15 cellular contexts compared by ENCODE assay signal in genomic region chr4:41541697-41542096, GRCh38. TPM values are rescaled to one million over a fixed set of nuclear protein-coding genes. Genes with fewer than 3 reads are reported as not detected.
DNase-seq lines count a peak whose midpoint lies in the region; ATAC-seq and TF ChIP-seq lines count a peak whose summit lies in the region.
"Had no signal": no experiment of that assay in that cellular context is flagged by ENCODE, and none has a peak within 500 bp of the region (broad histone marks: within the 10 kb centered on the region; RNA-seq: fewer than 3 reads in every experiment).

No MANE protein-coding gene starts in this region.

- TF ChIP-seq EP300 in upper lobe of left lung (IDR thresholded peaks at IDR 0.05), result no peak

- no peak for TF ChIP-seq POLR2A in upper lobe of left lung (IDR thresholded peaks at IDR 0.05)

- no peaks in the 10 kb centered on the region for H3K9me3 ChIP-seq in upper lobe of left lung

- peaks cover 2 to 32% (median 9%) of the 10 kb centered on the region in 4 donors for H3K4me1 ChIP-seq in upper lobe of left lung

- H3K4me1 Mint-ChIP-seq in mesothelial cell of epicardium, result peaks cover 68% of the 10 kb centered on the region
- H3K4me1 Mint-ChIP-seq: CD8-positive, alpha-beta memory T cell; stimulated activated memory B cell treated with anti-CD40 and anti-IgM and Interleukin-4, amounts not matched to agents 10 μg/mL and 1 μg/mL and 100 μg/mL, for 72 hours had no signal

- no peaks in the 10 kb centered on the region for H3K27me3 Mint-ChIP-seq in mesothelial cell of epicardium (ENCODE audit: low read depth)
- H3K27me3 Mint-ChIP-seq: CD8-positive, alpha-beta memory T cell; stimulated activated memory B cell treated with anti-CD40 and anti-IgM and Interleukin-4, amounts not matched to agents 10 μg/mL and 1 μg/mL and 100 μg/mL, for 72 hours had no signal

- no peaks in the 10 kb centered on the region for H3K9me3 Mint-ChIP-seq in mesothelial cell of epicardium
- H3K9me3 Mint-ChIP-seq: activated CD4-positive, alpha-beta memory T cell treated with anti-CD3 and anti-CD28 coated beads for 36 hours; stimulated activated memory B cell treated with anti-CD40 and anti-IgM and Interleukin-4, amounts not matched to agents 10 μg/mL and 1 μg/mL and 100 μg/mL, for 72 hours had no signal

- no peaks in the 10 kb centered on the region for H3K36me3 ChIP-seq in upper lobe of left lung

- no peaks in the 10 kb centered on the region for H3K27me3 ChIP-seq in upper lobe of left lung

- H3K4me3 Mint-ChIP-seq in mesothelial cell of epicardium, result no peak overlapping the region
- H3K4me3 Mint-ChIP-seq: activated CD4-positive, alpha-beta memory T cell treated with anti-CD3 and anti-CD28 coated beads for 36 hours; CD8-positive, alpha-beta memory T cell; stimulated activated memory B cell treated with anti-CD40 and anti-IgM and Interleukin-4, amounts not matched to agents 10 μg/mL and 1 μg/mL and 100 μg/mL, for 72 hours had no signal

- peak; percentile 55 to 63 for ATAC-seq in upper lobe of left lung (ENCODE audit: low FRiP score in 2 of 2)
- no peak for ATAC-seq in HG02938 (IDR thresholded peaks at IDR 0.05; ENCODE audit: unreplicated experiment)
- ATAC-seq: stimulated activated memory B cell treated with anti-CD40 and anti-IgM and Interleukin-4, amounts not matched to agents 10 μg/mL and 1 μg/mL and 100 μg/mL, for 72 hours had no signal

- DNase-seq in LNCaP clone FGC (ENCODE audit: low read depth), result peak; percentile 52
- peak; percentile 16 for DNase-seq in fibroblast of gingiva (ENCODE audit: low read depth)
- no peak for DNase-seq in mesothelial cell of epicardium (ENCODE audit: low spot score in 2 of 2, unreplicated experiment in 2 of 2)
- DNase-seq in upper lobe of left lung, result no peak
- no peak for DNase-seq in COR-L47 (lab: John Stamatoyannopoulos, UW)
- DNase-seq in GM20000 (ENCODE audit: low spot score), result no peak
- DNase-seq: activated CD4-positive, alpha-beta memory T cell treated with anti-CD3 and anti-CD28 coated beads for 36 hours; CD8-positive, alpha-beta memory T cell; NCI-H1417 treated with DMSO at 0.1 percent for 48 hours; NCI-H69; stimulated activated CD4-positive, alpha-beta T cell treated with anti-CD3 and anti-CD28 coated beads, Interleukin-4, amount 100 ng/mL, for 1 hour had no signal

- H3K4me3 ChIP-seq in LNCaP clone FGC (ENCODE audit: low read depth, low read length) (no peak overlapping the region), upper lobe of left lung (no peak overlapping the region)

- 50 to 57% methylated on average over 7 of the region's 7 CpGs for WGBS in upper lobe of left lung, 2 donors

- peak overlapping the region; percentile 18 to 86 (median 64) for H3K27ac ChIP-seq in upper lobe of left lung

- peak overlapping the region; percentile 36 for H3K27ac Mint-ChIP-seq in mesothelial cell of epicardium
- H3K27ac Mint-ChIP-seq: activated CD4-positive, alpha-beta memory T cell treated with anti-CD3 and anti-CD28 coated beads for 36 hours; CD8-positive, alpha-beta memory T cell; progenitor cell of endocrine pancreas; stimulated activated memory B cell treated with anti-CD40 and anti-IgM and Interleukin-4, amounts not matched to agents 10 μg/mL and 1 μg/mL and 100 μg/mL, for 72 hours had no signal

- H3K36me3 Mint-ChIP-seq in mesothelial cell of epicardium, result no peaks in the 10 kb centered on the region
- H3K36me3 Mint-ChIP-seq: activated CD4-positive, alpha-beta memory T cell treated with anti-CD3 and anti-CD28 coated beads for 36 hours; CD8-positive, alpha-beta memory T cell; stimulated activated memory B cell treated with anti-CD40 and anti-IgM and Interleukin-4, amounts not matched to agents 10 μg/mL and 1 μg/mL and 100 μg/mL, for 72 hours had no signal

- no peak for TF ChIP-seq CTCF in LNCaP clone FGC (IDR thresholded peaks at IDR 0.05; ENCODE audit: control insufficient read depth, extremely low read depth, insufficient read depth)
- no peak for TF ChIP-seq CTCF in mesothelial cell of epicardium (IDR thresholded peaks at IDR 0.05; ENCODE audit: unreplicated experiment)
- no peak for TF ChIP-seq CTCF in upper lobe of left lung (IDR thresholded peaks at IDR 0.05)
- TF ChIP-seq CTCF in GM20000 (IDR thresholded peaks at IDR 0.05; ENCODE audit: extremely low read depth, missing control alignments), result no peak

RNA-seq across cellular contexts. Expression of gene LIMCH1, which starts 3.7 kb away (rescaled TPM):
- total RNA-seq in mesothelial cell of epicardium (65.1 to 66.8 TPM (median 65.2 TPM) in 3 replicates), upper lobe of left lung (100 to 1,000 TPM; 231 to 598 (median 331) TPM)
- total RNA-seq: activated CD4-positive, alpha-beta memory T cell treated with anti-CD3 and anti-CD28 coated beads for 36 hours; CD8-positive, alpha-beta memory T cell; T-helper 2 cell treated with Interferon-gamma antibody and Interleukin-4, amounts not matched to agents 100 ng/mL and 5 ng/mL, for 36 hours had no signal

Comparison
In these comparisons a context has a peak if more than half of its experiments do, and no peak if none do; other contexts are left out.
1. DNase-seq: peak in LNCaP clone FGC (single experiment) and fibroblast of gingiva (single experiment); none in mesothelial cell of epicardium (0 of 2), upper lobe of left lung (0 of 2), COR-L47 (single experiment) and GM20000 (single experiment).